8 cellular contexts compared by ENCODE assay signal in genomic region chr7:140176811-140177702, GRCh38. TPM values are rescaled to one million over a fixed set of nuclear protein-coding genes. Genes with fewer than 3 reads are reported as not detected.
DNase-seq lines count a peak whose midpoint lies in the region; ATAC-seq and TF ChIP-seq lines count a peak whose summit lies in the region.

Gene KDM7A (minus strand): TSS chr7:140176983. CDS start chr7:140176937, 46 bp downstream.

- peak within 1 kb of the TSS; percentile 93 for H3K4me2 ChIP-seq in parathyroid adenoma (ENCODE audit: low read length)

- no peaks in the 10 kb centered on the region for H3K79me2 ChIP-seq in parathyroid adenoma

- peak within 1 kb of the TSS; percentile 99 for H2AFZ ChIP-seq in parathyroid adenoma

- peaks cover 5% of the 10 kb centered on the region for H3K4me1 ChIP-seq in cardiac muscle cell (ENCODE audit: low read depth)
- no peaks in the 10 kb centered on the region for H3K4me1 ChIP-seq in parathyroid adenoma
- no peaks in the 10 kb centered on the region for H3K4me1 ChIP-seq in thymus (ENCODE audit: control insufficient read depth, insufficient read depth, low read length)

- H3K36me3 ChIP-seq in GM06990 (ENCODE audit: control insufficient read depth, insufficient read depth, low read length) = no peaks in the 10 kb centered on the region
- H3K36me3 ChIP-seq in cardiac muscle cell = no peaks in the 10 kb centered on the region
- H3K36me3 ChIP-seq in parathyroid adenoma (ENCODE audit: control insufficient read depth, insufficient read depth, low read length) = no peaks in the 10 kb centered on the region
- no peaks in the 10 kb centered on the region for H3K36me3 ChIP-seq in thymus (ENCODE audit: control insufficient read depth, insufficient read depth)

- H3K9ac ChIP-seq in parathyroid adenoma = peak within 1 kb of the TSS; percentile 61

- H3K27me3 ChIP-seq in GM06990 (replicated peaks; ENCODE audit: control insufficient read depth, insufficient read depth, low read length) = 0 out of 2 replicates have a peak, but pooled peaks cover 1% of the 10 kb centered on the region
- H3K27me3 ChIP-seq in cardiac muscle cell = peaks cover 6% of the 10 kb centered on the region
- H3K27me3 ChIP-seq in parathyroid adenoma (ENCODE audit: control insufficient read depth, insufficient read depth, low read length) = no peaks in the 10 kb centered on the region
- peaks cover 10% of the 10 kb centered on the region for H3K27me3 ChIP-seq in thymus (ENCODE audit: control insufficient read depth, insufficient read depth)

- ATAC-seq in HG02610 (IDR thresholded peaks at IDR 0.05; ENCODE audit: unreplicated experiment) = peak; percentile 74

- under 1% methylated on average over 132 of the region's 132 CpGs for WGBS in thymus

- DNase-seq in GM06990 (ENCODE audit: extremely low read depth, insufficient read length) (peak; percentile 94), NCI-H1105 treated with DMSO at 0.1 percent for 48 hours (lab: John Stamatoyannopoulos, UW) (peak; percentile 81), SW480 (ENCODE audit: low spot score) (peak; percentile 93), cardiac muscle cell (ENCODE audit: low read depth in 1 of 2, low spot score in 1 of 2) (peak; percentile 96 to 97)
- DNase-seq in activated naive CD8-positive, alpha-beta T cell treated with anti-CD3 and anti-CD28 coated beads, Interleukin-2, amount 50 U/mL, for 16 hours (ENCODE audit: low read depth, low spot score) = peak; percentile 80

- TF ChIP-seq CTCF in GM06990 (IDR thresholded peaks at IDR 0.05; ENCODE audit: insufficient read depth, low read length, poor library complexity, severe bottlenecking) (no peak), cardiac muscle cell (IDR thresholded peaks at IDR 0.05; ENCODE audit: low read depth, low read length) (no peak), parathyroid adenoma (IDR thresholded peaks at IDR 0.05) (no peak)

- H3K9me3 ChIP-seq in cardiac muscle cell (ENCODE audit: low read depth) (no peaks in the 10 kb centered on the region), parathyroid adenoma (ENCODE audit: control insufficient read depth, low read length) (no peaks in the 10 kb centered on the region), thymus (ENCODE audit: control insufficient read depth) (no peaks in the 10 kb centered on the region)

- peak within 1 kb of the TSS; percentile 57 for H3K4me3 ChIP-seq in GM06990 (replicated peaks; ENCODE audit: low read depth, low read length)
- peak within 1 kb of the TSS; percentile 94 for H3K4me3 ChIP-seq in cardiac muscle cell
- H3K4me3 ChIP-seq in parathyroid adenoma (ENCODE audit: low read depth, low read length) = peak within 1 kb of the TSS; percentile 71
- peak within 1 kb of the TSS; percentile 97 for H3K4me3 ChIP-seq in thymus (ENCODE audit: low read length)

- H3K27ac ChIP-seq in cardiac muscle cell (peak within 1 kb of the TSS; percentile 98), parathyroid adenoma (peak within 1 kb of the TSS; percentile 92), thymus (ENCODE audit: low read depth) (peak within 1 kb of the TSS; percentile 95)

RNA-seq across cellular contexts. Expression of gene KDM7A, which starts in this region (rescaled TPM):
- 7.5 and 7.8 TPM in 2 replicates for total RNA-seq in cardiac muscle cell
- polyA plus RNA-seq in cardiac muscle cell (1.9 and 3.0 TPM in 2 replicates), thymus (6.3 TPM)

Comparison
In these comparisons a context has a peak if more than half of its experiments do, and no peak if none do; other contexts are left out.
1. Peak in every context shown above with its lines: DNase-seq, ATAC-seq, H3K4me3 ChIP-seq and H3K27ac ChIP-seq.